9 cellular contexts compared by ENCODE assay signal in the genomic region with DNA sequence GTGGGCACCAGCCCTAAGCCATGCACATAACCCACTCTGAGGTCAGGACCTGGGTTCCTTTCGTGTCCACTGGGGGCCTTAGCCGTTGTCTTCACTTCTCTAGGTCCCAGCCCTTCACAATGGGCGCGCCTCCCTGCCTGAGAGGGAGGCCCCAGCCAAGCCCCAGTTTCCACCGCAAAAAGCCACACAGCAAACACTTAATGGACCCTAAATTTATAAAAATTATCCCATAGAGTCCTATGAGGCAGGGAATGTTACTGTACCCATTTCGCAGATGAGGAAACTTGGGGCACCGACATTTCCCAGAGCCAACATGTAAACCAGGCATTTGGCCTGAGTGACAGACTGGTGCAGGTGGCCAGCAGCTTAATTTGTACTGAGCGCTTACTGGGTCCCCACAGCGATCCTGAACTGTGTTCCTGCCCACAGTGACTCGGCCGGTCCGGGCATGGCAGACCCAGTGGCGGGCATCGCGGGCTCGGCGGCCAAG. TPM values are rescaled to one million over a fixed set of nuclear protein-coding genes. Genes with fewer than 3 reads are reported as not detected.
A peak's percentile ranks its signal among the peaks of the same experiment; 100 is the strongest.
DNase-seq lines count a peak whose midpoint lies in the region; ATAC-seq and TF ChIP-seq lines count a peak whose summit lies in the region.
"Had no signal": no experiment of that assay in that cellular context is flagged by ENCODE, and none has a peak within 500 bp of the region (broad histone marks: within the 10 kb centered on the region; RNA-seq: fewer than 3 reads in every experiment).

No MANE protein-coding gene starts in this region.

- ATAC-seq in naive B cell (ENCODE audit: low read depth in 2 of 2), result no peak
- ATAC-seq in GM19455 (IDR thresholded peaks at IDR 0.05; ENCODE audit: unreplicated experiment), result no peak
- no peak for ATAC-seq in HG02981 (IDR thresholded peaks at IDR 0.05; ENCODE audit: unreplicated experiment)

- TF ChIP-seq CTCF in AG04449 (IDR thresholded peaks at IDR 0.05; ENCODE audit: insufficient read depth, low read length, missing control alignments) (no peak), dorsolateral prefrontal cortex (IDR thresholded peaks at IDR 0.05 in 54 of 56, conservative IDR thresholded peaks at IDR 0.05 in 2 of 56; ENCODE audit: low read depth in 1 of 56, partially characterized antibody in 56 of 56) (no peak)

- DNase-seq in AG04449 (ENCODE audit: low read depth, low spot score) (no peak), HuH-7 (ENCODE audit: low spot score) (peak; percentile 75), dorsolateral prefrontal cortex (no peak), naive B cell (no peak), inferior parietal cortex (ENCODE audit: extremely low spot score) (no peak), NCI-H748 (lab: John Stamatoyannopoulos, UW; ENCODE audit: unreplicated experiment) (no peak)
- DNase-seq: effector CD4-positive, alpha-beta T cell had no signal

- intact Hi-C loops in dorsolateral prefrontal cortex (cut with DNase I), result loop anchor here (2.0 to 5.0 kb wide), 3 partner anchors 40 to 53 kb away; a partner anchor contains a TSS

- H3K27ac Mint-ChIP-seq in naive B cell, result peak overlapping the region in 1 of 6 donors; percentile 71

- peak overlapping the region; percentile 69 to 87 (median 80) for H3K4me3 Mint-ChIP-seq in naive B cell

- H3K27me3 Mint-ChIP-seq in naive B cell, result peaks cover 14 to 67% (median 42%) of the 10 kb centered on the region in 3 donors

- CTCF ChIA-PET in AG04449 (lab: Yijun Ruan, JAX), result interaction anchor here (1.5 to 4.3 kb wide), 5 partner anchors 21 to 222 kb away, joined by 3 to 48 read pairs (median 7); no protein-coding TSS in a partner anchor

- H3K27me3 ChIP-seq in dorsolateral prefrontal cortex, result no peaks in the 10 kb centered on the region

- peaks cover 0 to 2% (median 0%) of the 10 kb centered on the region in 7 donors for H3K9me3 Mint-ChIP-seq in naive B cell

- H3K4me3 ChIP-seq in AG04449 (ENCODE audit: low read depth, low read length) (peak overlapping the region; percentile 62), dorsolateral prefrontal cortex (peak overlapping the region; percentile 56 to 93 (median 82))

- H3K4me1 Mint-ChIP-seq in naive B cell, result peaks cover 18 to 31% (median 26%) of the 10 kb centered on the region in 3 donors

- POLR2A ChIA-PET in AG04449 (lab: Yijun Ruan, JAX), result interaction anchor here (1.4 to 1.5 kb wide), 2 partner anchors 13 to 246 kb away, joined by 4 read pairs; a partner anchor contains a TSS

- peak overlapping the region in 55 of 59 donors; percentile 57 to 96 (median 87) for H3K27ac ChIP-seq in dorsolateral prefrontal cortex

- no peaks in the 10 kb centered on the region for H3K36me3 Mint-ChIP-seq in naive B cell

RNA-seq across cellular contexts. Expression of a gene that starts 1.3 kb away (rescaled TPM):
- total RNA-seq in dorsolateral prefrontal cortex, result 100 to 1,000 TPM in 1 of 120 experiments, 10 to 100 TPM in 119; 33.5 to 139 (median 57.6) TPM
- 1 to 10 TPM in 3 of 6 donors, under 1 TPM in 2, not detected in 1; 0.39 to 1.2 (median 1.0) TPM for polyA plus RNA-seq in naive B cell (ENCODE audit: low read depth in 6 of 6)

RNA-seq across cellular contexts. Expression of a gene that starts 7.8 kb away (rescaled TPM):
- total RNA-seq in dorsolateral prefrontal cortex, result 10 to 100 TPM in 119 of 120 experiments, 1 to 10 TPM in 1; 8.9 to 47.8 (median 25.3) TPM
- polyA plus RNA-seq in naive B cell (ENCODE audit: low read depth in 6 of 6), result not detected

RNA-seq across cellular contexts. Expression of a gene that starts 39.6 kb away (rescaled TPM):
- total RNA-seq in dorsolateral prefrontal cortex, result 100 to 1,000 TPM; 167 to 257 (median 211) TPM
- 100 to 1,000 TPM; 175 to 252 (median 194) TPM for polyA plus RNA-seq in naive B cell (ENCODE audit: low read depth in 6 of 6)

RNA-seq across cellular contexts. Expression of a gene that starts 39.9 kb away (rescaled TPM):
- total RNA-seq in dorsolateral prefrontal cortex, result 10 to 100 TPM; 20.6 to 54.7 (median 29.2) TPM
- polyA plus RNA-seq in naive B cell (ENCODE audit: low read depth in 6 of 6), result 1 to 10 TPM in 4 of 6 donors, under 1 TPM in 1, not detected in 1; 0.72 to 4.2 (median 2.9) TPM
